Comparison of ENCODE assay signal across 25 cellular contexts in genomic region chr9:101212661-101213060, GRCh38.
"Had no signal": no experiment of that assay in that cellular context is flagged by ENCODE, and none has a peak within 500 bp of the region (broad histone marks: within the 10 kb centered on the region; RNA-seq: fewer than 3 reads in every experiment).

No MANE protein-coding gene starts in this region.

- H3K36me3 ChIP-seq: lower lobe of right lung, neural progenitor cell, neutrophil, ovary, right atrium auricular region, right lobe of liver, stomach, thyroid gland, transverse colon, upper lobe of left lung, vagina had no signal

- H3K9me3 ChIP-seq: lower lobe of right lung, neutrophil, ovary, right atrium auricular region, right lobe of liver, stomach, testis, thyroid gland, transverse colon, upper lobe of left lung, vagina had no signal

- H3K4me3 ChIP-seq: lower lobe of right lung, neural progenitor cell, ovary, right atrium auricular region, right lobe of liver, smooth muscle cell, stomach, testis, thyroid gland, transverse colon, upper lobe of left lung, vagina had no signal

- H3K4me1 ChIP-seq: lower lobe of right lung, neural progenitor cell, right atrium auricular region, right lobe of liver, stomach, testis, thyroid gland, transverse colon, upper lobe of left lung, vagina had no signal

- DNase-seq: kidney glomerular epithelial cell; left cardiac atrium; lower lobe of right lung; mammary epithelial cell; mesenchymal stem cell; naive thymus-derived CD8-positive, alpha-beta T cell; occipital lobe; ovary; right lobe of liver; stimulated activated CD4-positive, alpha-beta T cell treated with anti-CD3 and anti-CD28 coated beads, Interleukin-1b, Interleukin-23, amount 100 ng/mL, for 48 hours; stimulated activated CD4-positive, alpha-beta T cell treated with anti-CD3 and anti-CD28 coated beads, Interleukin-2, amount 100 ng/mL, for 48 hours; stimulated activated naive B cell treated with anti-CD40 and anti-IgM and Interleukin-4, amounts not matched to agents 10 μg/mL and 1 μg/mL and 100 μg/mL, for 72 hours; stimulated activated naive CD8-positive, alpha-beta T cell treated with anti-CD3 and anti-CD28 coated beads, Interleukin-15, Interleukin-2, amounts not matched to agents 100 U/mL and 50 U/mL, for 24 hours; stomach; testis; thyroid gland; transverse colon; upper lobe of left lung had no signal

- H3K27ac ChIP-seq: lower lobe of right lung, neural progenitor cell, neutrophil, ovary, right atrium auricular region, right lobe of liver, stomach, testis, thyroid gland, transverse colon, upper lobe of left lung, vagina had no signal

- H3K4me2 ChIP-seq: neural progenitor cell, smooth muscle cell had no signal

- ATAC-seq: left cardiac atrium; left lobe of liver; lower lobe of right lung; naive thymus-derived CD8-positive, alpha-beta T cell; right lobe of liver; stimulated activated naive B cell treated with anti-CD40 and anti-IgM and Interleukin-4, amounts not matched to agents 10 μg/mL and 1 μg/mL and 100 μg/mL, for 72 hours; stimulated activated naive CD8-positive, alpha-beta T cell treated with anti-CD3 and anti-CD28 coated beads, Interleukin-15, Interleukin-2, amounts not matched to agents 100 U/mL and 50 U/mL, for 24 hours had no signal

- H2AFZ ChIP-seq: neural progenitor cell had no signal

- FAIRE-seq: keratinocyte had no signal

- H3K27me3 ChIP-seq: neural progenitor cell, neutrophil, ovary, right atrium auricular region, right lobe of liver, stomach, testis, thyroid gland, transverse colon, upper lobe of left lung, vagina had no signal
